8 cellular contexts compared by ENCODE assay signal in the genomic region with DNA sequence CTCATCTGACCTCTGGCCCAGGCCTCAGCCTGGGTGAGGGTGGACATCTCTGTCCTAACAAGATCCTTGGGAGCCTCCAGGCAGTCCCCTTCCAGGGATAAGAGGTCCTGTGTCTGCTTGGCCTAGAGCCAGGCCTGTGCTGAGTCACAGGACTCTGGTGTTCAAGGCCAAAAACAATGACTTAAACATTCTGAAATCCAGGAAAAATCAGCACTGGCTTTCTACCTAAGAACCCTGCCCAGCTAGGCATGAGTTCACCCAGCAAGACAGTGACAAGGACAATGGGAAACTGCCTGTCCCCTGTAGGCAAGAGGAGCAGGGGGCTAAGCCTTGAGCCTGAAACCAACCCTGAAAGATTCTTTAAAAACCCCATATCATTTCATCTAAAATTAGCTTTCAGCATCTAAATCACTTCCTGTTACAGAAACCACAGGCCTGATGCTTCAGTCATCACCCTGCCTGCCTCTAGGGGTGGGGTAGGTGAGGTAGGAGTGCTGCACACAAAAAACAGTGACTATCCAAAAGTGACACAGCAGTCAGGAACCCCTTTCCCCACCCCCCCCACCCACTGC. TPM values are rescaled to one million over a fixed set of nuclear protein-coding genes. Genes with fewer than 3 reads are reported as not detected.
DNase-seq lines count a peak whose midpoint lies in the region; ATAC-seq and TF ChIP-seq lines count a peak whose summit lies in the region.

No MANE protein-coding gene starts in this region.

- TF ChIP-seq CTCF in DOHH2 (IDR thresholded peaks at IDR 0.05; ENCODE audit: low read depth, low read length, poor library complexity, severe bottlenecking) (peak; percentile 30), coronary artery (IDR thresholded peaks at IDR 0.05) (no peak)

- H3K4me1 ChIP-seq in DOHH2 (ENCODE audit: control insufficient read depth, low read length): peaks cover 38% of the 10 kb centered on the region

- H3K4me3 Mint-ChIP-seq in IgD-negative memory B cell: peak overlapping the region in 3 of 4 donors; percentile 1 to 83 (median 47)
- peak overlapping the region; percentile 27 to 62 for H3K4me3 Mint-ChIP-seq in stimulated activated naive CD8-positive, alpha-beta T cell treated with anti-CD3 and anti-CD28 coated beads, Interleukin-15, amount 100 ng/mL, for 72 hours

- no peaks in the 10 kb centered on the region for H3K36me3 ChIP-seq in DOHH2 (ENCODE audit: control insufficient read depth, low read length)

- H3F3A ChIP-seq in DOHH2 (ENCODE audit: control insufficient read depth, insufficient read depth): no peaks in the 10 kb centered on the region

- no peaks in the 10 kb centered on the region for H3K79me2 ChIP-seq in DOHH2 (ENCODE audit: control insufficient read depth, low read length)

- peaks cover 50 to 64% (median 50%) of the 10 kb centered on the region in 3 donors for H3K4me1 Mint-ChIP-seq in IgD-negative memory B cell
- peaks cover 75% of the 10 kb centered on the region for H3K4me1 Mint-ChIP-seq in stimulated activated naive CD8-positive, alpha-beta T cell treated with anti-CD3 and anti-CD28 coated beads, Interleukin-15, amount 100 ng/mL, for 72 hours

- no peaks in the 10 kb centered on the region for H3K9me2 ChIP-seq in DOHH2 (replicated peaks; ENCODE audit: control insufficient read depth, low read length)

- H3K27ac ChIP-seq in DOHH2 (ENCODE audit: low read depth, low read length) (no peak overlapping the region), coronary artery (peak overlapping the region; percentile 39 to 73)

- H3K9me3 Mint-ChIP-seq in IgD-negative memory B cell: peaks cover 0 to 1% (median 0%) of the 10 kb centered on the region in 3 donors
- H3K9me3 Mint-ChIP-seq in stimulated activated naive CD8-positive, alpha-beta T cell treated with anti-CD3 and anti-CD28 coated beads, Interleukin-15, amount 100 ng/mL, for 72 hours: peaks cover 0 to 6% of the 10 kb centered on the region in 2 donors

- H3K27me3 ChIP-seq in DOHH2 (ENCODE audit: control insufficient read depth, low read length): peaks cover 11% of the 10 kb centered on the region; the same call in 1 of the 2 replicates

- no peaks in the 10 kb centered on the region for H3K9me3 ChIP-seq in DOHH2 (ENCODE audit: control insufficient read depth, insufficient read depth, low read length)

- ATAC-seq in GM21528 (IDR thresholded peaks at IDR 0.05; ENCODE audit: low FRiP score, unreplicated experiment): peak; percentile 74
- peak; percentile 60 to 63 for ATAC-seq in activated CD4-positive, CD25-positive, alpha-beta regulatory T cell treated with anti-CD3 and anti-CD28 coated beads, Interleukin-2, amount 50 U/mL, for 24 hours
- ATAC-seq in stimulated activated naive CD8-positive, alpha-beta T cell treated with anti-CD3 and anti-CD28 coated beads, Interleukin-15, amount 100 ng/mL, for 72 hours: peak; percentile 62

- no peaks in the 10 kb centered on the region for H3K36me3 Mint-ChIP-seq in IgD-negative memory B cell

- H3K27ac Mint-ChIP-seq in IgD-negative memory B cell: peak overlapping the region; percentile 2 to 90 (median 76)
- H3K27ac Mint-ChIP-seq in stimulated activated naive CD8-positive, alpha-beta T cell treated with anti-CD3 and anti-CD28 coated beads, Interleukin-15, amount 100 ng/mL, for 72 hours: peak overlapping the region; percentile 55 to 85

- peak overlapping the region; percentile 66 for H3K4me2 ChIP-seq in DOHH2 (ENCODE audit: low read length)

- no peaks in the 10 kb centered on the region for H4K20me1 ChIP-seq in DOHH2 (ENCODE audit: control insufficient read depth, insufficient read depth, low read depth, low read length)

- DNase-seq in coronary artery (ENCODE audit: low spot score) (peak; percentile 86), mucosa of gallbladder (ENCODE audit: low spot score) (peak; percentile 62), cortex of kidney (lab: John Stamatoyannopoulos, UW) (no peak)
- DNase-seq in stimulated activated naive CD8-positive, alpha-beta T cell treated with anti-CD3 and anti-CD28 coated beads, Interleukin-15, amount 100 ng/mL, for 72 hours: peak; percentile 55 to 79

- H3K4me3 ChIP-seq in DOHH2 (ENCODE audit: low read length) (peak overlapping the region; percentile 47), coronary artery (no peak overlapping the region)

- H3K27me3 Mint-ChIP-seq in IgD-negative memory B cell: no peaks in the 10 kb centered on the region
- no peaks in the 10 kb centered on the region for H3K27me3 Mint-ChIP-seq in stimulated activated naive CD8-positive, alpha-beta T cell treated with anti-CD3 and anti-CD28 coated beads, Interleukin-15, amount 100 ng/mL, for 72 hours

RNA-seq across cellular contexts. Expression of gene CSF2, which starts 29.9 kb away (rescaled TPM):
- not detected for polyA plus RNA-seq in IgD-negative memory B cell
- total RNA-seq in mucosa of gallbladder: not detected

RNA-seq across cellular contexts. Expression of gene IL3, which starts 43.0 kb away (rescaled TPM):
- polyA plus RNA-seq in IgD-negative memory B cell: not detected
- total RNA-seq in mucosa of gallbladder: not detected
